18 cellular contexts compared by ENCODE assay signal in genomic region chr18:35721431-35722081, GRCh38.
DNase-seq lines count a peak whose midpoint lies in the region; ATAC-seq, FAIRE-seq and TF ChIP-seq lines count a peak whose summit lies in the region.
"Had no signal": no experiment of that assay in that cellular context is flagged by ENCODE, and none has a peak within 500 bp of the region (broad histone marks: within the 10 kb centered on the region; RNA-seq: fewer than 3 reads in every experiment).

No MANE protein-coding gene starts in this region.

- H3K27ac Mint-ChIP-seq in nephron progenitor cell = no peak overlapping the region
- H3K27ac Mint-ChIP-seq: B cell; CD8-positive, alpha-beta T cell; HFFc6 had no signal

- WGBS in IMR-90 (ENCODE audit: extremely low coverage in 2 of 2, insufficient read length in 1 of 2), 2 experiments = 86% methylated on average over 2 of the region's 6 CpGs; no CpG with 5 or more reads in 1 of the 2 experiments
- whole genome bisulfite sequencing in K562 (ENCODE audit: insufficient coverage, low coverage, missing lambda C conversion rate) = under 1% methylated on average over 6 of the region's 6 CpGs
- no CpG with 5 or more reads among the region's 6 CpGs for WGBS in trophoblast cell (ENCODE audit: extremely low coverage, insufficient coverage, insufficient read length)

- peaks cover 22% of the 10 kb centered on the region for H3K36me3 Mint-ChIP-seq in nephron progenitor cell (ENCODE audit: low read depth)
- H3K36me3 Mint-ChIP-seq: CD8-positive, alpha-beta T cell had no signal

- no peak overlapping the region for H4K91ac ChIP-seq in IMR-90 (ENCODE audit: insufficient read depth, low read depth, low read length)
- no peak overlapping the region for H4K91ac ChIP-seq in trophoblast cell (ENCODE audit: low read depth, low read length)

- H3K9me1 ChIP-seq in IMR-90 (ENCODE audit: insufficient read depth, low read length) (no peaks in the 10 kb centered on the region), K562 (ENCODE audit: control insufficient read depth, insufficient read depth, low read length) (no peaks in the 10 kb centered on the region)

- no peak overlapping the region for H4K12ac ChIP-seq in trophoblast cell (ENCODE audit: low read depth, low read length)

- in situ Hi-C loops in IMR-90 (cut with MboI; ENCODE audit: low sequenced_read_pairs) (no loop called here), K562 (cut with MboI) (no loop called here)

- no peak overlapping the region for H2AK9ac ChIP-seq in IMR-90 (replicated peaks; ENCODE audit: low read depth, low read length, poor library complexity)

- intact Hi-C loops in IMR-90 (cut with micrococcal nuclease) (no loop called here), K562 (cut with micrococcal nuclease) (no loop called here)

- H3K79me1 ChIP-seq in IMR-90 (ENCODE audit: low read depth in 1 of 2, low read length in 2 of 2) (no peaks in the 10 kb centered on the region), trophoblast cell (ENCODE audit: low read length) (no peaks in the 10 kb centered on the region)

- no peaks in the 10 kb centered on the region for H3K27me3 Mint-ChIP-seq in nephron progenitor cell (ENCODE audit: low read depth, poor library complexity)

- no peak overlapping the region for H2BK15ac ChIP-seq in IMR-90 (ENCODE audit: low read depth, low read length)

- no peak overlapping the region for H3K4me3 Mint-ChIP-seq in nephron progenitor cell
- H3K4me3 Mint-ChIP-seq: B cell; CD8-positive, alpha-beta T cell; HFFc6 had no signal

- H3K79me2 ChIP-seq in K562 (ENCODE audit: control insufficient read depth, insufficient read depth, low read length) = no peaks in the 10 kb centered on the region
- no peaks in the 10 kb centered on the region for H3K79me2 ChIP-seq in trophoblast cell (ENCODE audit: control insufficient read depth, insufficient read depth, low read length, poor library complexity)

- H3K9ac ChIP-seq in IMR-90 (ENCODE audit: low read depth, low read length) = no peak overlapping the region
- no peak overlapping the region for H3K9ac ChIP-seq in K562 (ENCODE audit: insufficient read depth in 1 of 2, low read depth in 2 of 2, low read length in 2 of 2)
- no peak overlapping the region for H3K9ac ChIP-seq in trophoblast cell (ENCODE audit: low read length)
- H3K9ac ChIP-seq: BLaER1 treated with 17β-estradiol and CSF1 and Interleukin-3, amounts not matched to agents 10 nM and 100 nM had no signal

- H4K8ac ChIP-seq in IMR-90 (ENCODE audit: low read depth in 2 of 2, low read length in 2 of 2) (no peak overlapping the region), trophoblast cell (ENCODE audit: low read depth, low read length) (no peak overlapping the region)

- no peaks in the 10 kb centered on the region for H3K4me1 ChIP-seq in IMR-90 (ENCODE audit: control insufficient read depth, insufficient read depth, low read length)
- H3K4me1 ChIP-seq in K562 (replicated peaks in 1 of 2; ENCODE audit: control insufficient read depth in 2 of 2, insufficient read depth in 2 of 2, low read length in 2 of 2) = no peaks in the 10 kb centered on the region
- no peaks in the 10 kb centered on the region for H3K4me1 ChIP-seq in trophoblast cell (ENCODE audit: control insufficient read depth in 1 of 2, insufficient read depth in 2 of 2, low read length in 2 of 2)
- H3K4me1 ChIP-seq: BLaER1 treated with 17β-estradiol and CSF1 and Interleukin-3, amounts not matched to agents 10 nM and 100 nM had no signal

- no peak overlapping the region for H2BK20ac ChIP-seq in IMR-90 (ENCODE audit: low read depth, low read length)

- ATAC-seq in IMR-90 (ENCODE audit: low read depth) = no peak
- ATAC-seq in K562 = peak; percentile 79
- ATAC-seq: CD8-positive, alpha-beta T cell; GM12878; HCT116 had no signal

- H3K4ac ChIP-seq in IMR-90 (ENCODE audit: low read depth, low read length) = no peak overlapping the region
- no peak overlapping the region for H3K4ac ChIP-seq in trophoblast cell (ENCODE audit: low read depth, low read length)

- H2BK120ac ChIP-seq in IMR-90 (ENCODE audit: low read depth, low read length) = no peak overlapping the region
- H2BK120ac ChIP-seq in trophoblast cell (ENCODE audit: insufficient read depth, low read length, poor library complexity) = no peak overlapping the region

- POLR2A ChIA-PET in IMR-90 (lab: Charles Lee; ENCODE audit: unreplicated experiment) = no interaction called here
- POLR2A ChIA-PET in K562 (lab: Yijun Ruan, JAX) = interaction anchor here (0.8 to 2.0 kb wide), 4 partner anchors 9 to 24 kb away, joined by 3 to 6 read pairs (median 4); no protein-coding TSS in a partner anchor

- H3K36me3 ChIP-seq in IMR-90 (ENCODE audit: control insufficient read depth, insufficient read depth, low read length) (no peaks in the 10 kb centered on the region), K562 (ENCODE audit: control insufficient read depth, insufficient read depth, low read length) (no peaks in the 10 kb centered on the region), trophoblast cell (ENCODE audit: control insufficient read depth in 1 of 2, insufficient read depth in 2 of 2, low read length in 2 of 2) (no peaks in the 10 kb centered on the region)

- H3K4me1 Mint-ChIP-seq in nephron progenitor cell = no peaks in the 10 kb centered on the region
- H3K4me1 Mint-ChIP-seq: B cell had no signal

- H3K27me3 ChIP-seq in IMR-90 (ENCODE audit: control insufficient read depth, insufficient read depth, low read length) = no peaks in the 10 kb centered on the region; the same call in 1 of the 2 replicates
- H3K27me3 ChIP-seq in K562 (ENCODE audit: control insufficient read depth in 2 of 2, insufficient read depth in 2 of 2, low read length in 2 of 2) = peaks cover 4 to 13% of the 10 kb centered on the region in 2 experiments; a peak in 4 of 5 replicates
- no peaks in the 10 kb centered on the region for H3K27me3 ChIP-seq in trophoblast cell (ENCODE audit: insufficient read depth, low read length)
- H3K27me3 ChIP-seq: BLaER1 treated with 17β-estradiol and CSF1 and Interleukin-3, amounts not matched to agents 10 nM and 100 nM had no signal

- peaks cover 73% of the 10 kb centered on the region for H3K9me3 Mint-ChIP-seq in nephron progenitor cell
- H3K9me3 Mint-ChIP-seq: HFFc6 had no signal

- no peak for TF ChIP-seq EP300 in K562 (IDR thresholded peaks at IDR 0.05; ENCODE audit: low read length)

- H3K4me2 ChIP-seq in IMR-90 (ENCODE audit: low read depth, low read length) (no peak overlapping the region), K562 (ENCODE audit: insufficient read depth, low read length) (no peak overlapping the region), trophoblast cell (ENCODE audit: low read length) (no peak overlapping the region)
- H3K4me2 ChIP-seq: BLaER1 treated with 17β-estradiol and CSF1 and Interleukin-3, amounts not matched to agents 10 nM and 100 nM had no signal

- no peak for FAIRE-seq in K562 (lab: Jason Lieb, UNC)
- FAIRE-seq: GM12878, HTR-8/SVneo had no signal

- H2AFZ ChIP-seq in IMR-90 (replicated peaks; ENCODE audit: low read length, poor library complexity) = peak overlapping the region; percentile 15
- H2AFZ ChIP-seq in K562 (ENCODE audit: low read depth, low read length) = no peak overlapping the region
- H2AFZ ChIP-seq in trophoblast cell (ENCODE audit: insufficient read depth, low read length, poor library complexity) = no peak overlapping the region

- no peaks in the 10 kb centered on the region for H4K20me1 ChIP-seq in IMR-90 (ENCODE audit: insufficient read depth, low read length)
- no peaks in the 10 kb centered on the region for H4K20me1 ChIP-seq in K562 (replicated peaks; ENCODE audit: control insufficient read depth, insufficient read depth, low read length)
- H4K20me1 ChIP-seq: BLaER1 treated with 17β-estradiol and CSF1 and Interleukin-3, amounts not matched to agents 10 nM and 100 nM had no signal

- H2BK5ac ChIP-seq in IMR-90 (ENCODE audit: low read depth, low read length, poor library complexity, severe bottlenecking) (no peak overlapping the region), trophoblast cell (ENCODE audit: low read depth, low read length, poor library complexity) (no peak overlapping the region)

- no peak overlapping the region for H3K14ac ChIP-seq in IMR-90 (replicated peaks; ENCODE audit: low read depth, low read length)
- H3K14ac ChIP-seq in trophoblast cell (ENCODE audit: low read length) = no peak overlapping the region

- H3K18ac ChIP-seq in IMR-90 (ENCODE audit: low read depth, low read length) = no peak overlapping the region
- H3K18ac ChIP-seq in trophoblast cell (ENCODE audit: low read length) = no peak overlapping the region

- dilution Hi-C loops in IMR-90 (cut with HindIII; ENCODE audit: low sequenced_read_pairs, unreplicated experiment) = no loop called here

- no peak overlapping the region for H4K5ac ChIP-seq in IMR-90 (ENCODE audit: low read depth, low read length)

- H3K23ac ChIP-seq in IMR-90 (ENCODE audit: low read depth, low read length) = no peak overlapping the region
- H3K23ac ChIP-seq in trophoblast cell (ENCODE audit: low read length) = no peak overlapping the region

- H2BK12ac ChIP-seq in trophoblast cell (ENCODE audit: low read length) = no peak overlapping the region

- no TSS peak for BruUV-seq in IMR-90 (replicated peaks; lab: Mats Ljungman, UMichigan)
- no TSS peak for BruUV-seq in K562 (replicated peaks; lab: Mats Ljungman, UMichigan)

- TF ChIP-seq RAD21 in IMR-90 (IDR thresholded peaks at IDR 0.05; ENCODE audit: low read length) = no peak
- TF ChIP-seq RAD21 in K562 (CRISPR knock-in tag; conservative IDR thresholded peaks at IDR 0.05 in 1 of 2, IDR thresholded peaks at IDR 0.05 in 1 of 2) = no peak

- DNase-seq in IMR-90 (no peak), K562 (ENCODE audit: extremely low read depth in 1 of 4, low spot score in 3 of 4) (no peak), trophoblast cell (no peak), 8988T (no peak), inferior parietal cortex (ENCODE audit: extremely low spot score) (no peak), nephron progenitor cell (no peak)
- DNase-seq: Calu3; CD8-positive, alpha-beta T cell; DND-41; EL; GOT3; H7; HFFc6 had no signal

- TF ChIP-seq POLR2A in IMR-90 (IDR thresholded peaks at IDR 0.05; ENCODE audit: low read depth, low read length) = no peak
- no peak for TF ChIP-seq POLR2A in K562 (conservative IDR thresholded peaks at IDR 0.05)

- H2AK5ac ChIP-seq in IMR-90 (ENCODE audit: low read depth, low read length) = no peak overlapping the region
- H2AK5ac ChIP-seq in trophoblast cell (ENCODE audit: low read length) = no peak overlapping the region

- TF ChIP-seq CTCF in IMR-90 (conservative IDR thresholded peaks at IDR 0.05; ENCODE audit: low read depth, low read length) (no peak), K562 (IDR thresholded peaks at IDR 0.05 in 2 of 3, conservative IDR thresholded peaks at IDR 0.05 in 1 of 3; ENCODE audit: insufficient read depth in 2 of 3, low read depth in 1 of 3, low read length in 3 of 3) (no peak), nephron progenitor cell (IDR thresholded peaks at IDR 0.05) (no peak)

- H3K9me3 ChIP-seq in IMR-90 (ENCODE audit: control insufficient read depth, insufficient read depth, low read length) (peaks cover 5% of the 10 kb centered on the region; the same call in 1 of the 2 replicates), K562 (replicated peaks; ENCODE audit: control insufficient read depth, insufficient read depth, low read depth, low read length) (no peaks in the 10 kb centered on the region), trophoblast cell (ENCODE audit: insufficient read depth, low read depth, low read length) (peaks cover 11% of the 10 kb centered on the region)

- H3K4me3 ChIP-seq in IMR-90 (ENCODE audit: insufficient read depth, low read depth, low read length) (no peak overlapping the region), K562 (no peak overlapping the region), trophoblast cell (ENCODE audit: low read depth, low read length) (peak overlapping the region; percentile 39)
- H3K4me3 ChIP-seq: BLaER1 treated with 17β-estradiol and CSF1 and Interleukin-3, amounts not matched to agents 10 nM and 100 nM; GM12878 had no signal

- H3K56ac ChIP-seq in IMR-90 (ENCODE audit: extremely low read depth, insufficient read depth, low read length) = no peak overlapping the region

- CTCF ChIA-PET in IMR-90 (lab: Yijun Ruan, JAX) (no interaction called here), K562 (lab: Yijun Ruan, JAX; ENCODE audit: low intra/inter-chr PET ratio) (no interaction called here)

- no peak overlapping the region for H3K27ac ChIP-seq in IMR-90 (ENCODE audit: insufficient read depth, low read length)
- H3K27ac ChIP-seq in K562 (ENCODE audit: extremely low read depth, low read depth, low read length) = no peak overlapping the region
- no peak overlapping the region for H3K27ac ChIP-seq in trophoblast cell (ENCODE audit: low read depth, low read length)
- H3K27ac ChIP-seq: BLaER1 treated with 17β-estradiol and CSF1 and Interleukin-3, amounts not matched to agents 10 nM and 100 nM had no signal
